7 cellular contexts compared by ENCODE assay signal in the genomic region with DNA sequence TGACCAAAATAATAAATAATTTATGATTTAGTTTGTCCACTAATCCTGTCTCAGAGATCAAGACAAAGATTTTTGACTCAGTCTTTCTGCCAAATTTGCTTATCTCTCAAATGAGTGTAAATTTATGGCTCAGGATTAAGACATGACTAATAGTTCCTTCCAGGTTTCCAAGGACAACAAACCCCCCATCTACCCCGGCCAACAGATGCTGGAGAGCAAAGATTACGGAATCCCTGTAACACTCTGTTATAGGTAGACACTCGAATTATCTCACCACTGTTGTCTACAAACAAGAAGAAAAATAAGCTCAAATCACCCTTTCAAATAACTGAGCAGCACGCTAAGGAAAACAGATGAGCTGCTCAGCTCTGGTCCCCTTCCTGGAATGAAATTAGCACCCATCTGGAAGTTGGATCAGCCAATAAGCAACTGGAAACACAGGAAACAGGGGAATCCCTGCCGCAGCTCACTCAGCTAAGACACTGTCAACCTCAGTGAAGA. TPM values are rescaled to one million over a fixed set of nuclear protein-coding genes. Genes with fewer than 3 reads are reported as not detected.
DNase-seq lines count a peak whose midpoint lies in the region; ATAC-seq and TF ChIP-seq lines count a peak whose summit lies in the region.

No MANE protein-coding gene starts in this region.

- CTCF ChIA-PET in mammary epithelial cell (lab: Charles Lee; ENCODE audit: low non-redundant PET): no interaction called here

- dilution Hi-C loops in mammary epithelial cell (cut with HindIII; ENCODE audit: low sequenced_read_pairs): no loop called here

- no peaks in the 10 kb centered on the region for H3K9me3 ChIP-seq in HUES64 (ENCODE audit: insufficient read depth, low read depth, low read length)
- no peaks in the 10 kb centered on the region for H3K9me3 ChIP-seq in mammary epithelial cell (replicated peaks; ENCODE audit: insufficient read depth, low read length)
- H3K9me3 ChIP-seq in left lung: no peaks in the 10 kb centered on the region

- no peaks in the 10 kb centered on the region for H3K27me3 Mint-ChIP-seq in type B pancreatic cell

- H3K4me1 Mint-ChIP-seq in type B pancreatic cell (ENCODE audit: unreplicated experiment): peaks cover 43% of the 10 kb centered on the region

- H3K36me3 ChIP-seq in HUES64 (ENCODE audit: insufficient read depth, low read length) (no peaks in the 10 kb centered on the region), mammary epithelial cell (ENCODE audit: insufficient read depth, low read length) (no peaks in the 10 kb centered on the region), left lung (no peaks in the 10 kb centered on the region)

- H3K79me2 ChIP-seq in mammary epithelial cell (ENCODE audit: insufficient read depth, low read length): peaks cover 72% of the 10 kb centered on the region

- H3K4me3 ChIP-seq in HUES64 (ENCODE audit: low read length): no peak overlapping the region
- no peak overlapping the region for H3K4me3 ChIP-seq in mammary epithelial cell (replicated peaks in 1 of 3; ENCODE audit: insufficient read depth in 1 of 3, low read depth in 2 of 3, low read length in 3 of 3)
- H3K4me3 ChIP-seq in left lung: no peak overlapping the region

- peak overlapping the region; percentile 53 for H3K4me2 ChIP-seq in mammary epithelial cell (ENCODE audit: insufficient read depth, low read depth, low read length)

- WGBS in HUES64: 74% methylated on average over 5 of the region's 5 CpGs
- 46% methylated on average over 5 of the region's 5 CpGs for WGBS in mammary epithelial cell (ENCODE audit: low coverage, missing lambda C conversion rate)

- intact Hi-C loops in mammary epithelial cell (cut with micrococcal nuclease) (no loop called here), left lung (cut with DNase I) (no loop called here)

- peak overlapping the region; percentile 9 for H2AFZ ChIP-seq in mammary epithelial cell (ENCODE audit: low read depth, low read length)

- ATAC-seq in left lung (peak; percentile 28), GM21360 (IDR thresholded peaks at IDR 0.05; ENCODE audit: unreplicated experiment) (no peak), GM21367 (IDR thresholded peaks at IDR 0.05; ENCODE audit: unreplicated experiment) (no peak), GM18870 (IDR thresholded peaks at IDR 0.05; ENCODE audit: unreplicated experiment) (no peak)

- H3K4me1 ChIP-seq in HUES64 (ENCODE audit: insufficient read depth, low read length): peaks cover 54% of the 10 kb centered on the region
- peaks cover 33% of the 10 kb centered on the region for H3K4me1 ChIP-seq in mammary epithelial cell (ENCODE audit: insufficient read depth, low read length)
- H3K4me1 ChIP-seq in left lung: peaks cover 13 to 57% of the 10 kb centered on the region in 2 donors

- DNase-seq in mammary epithelial cell: no peak
- DNase-seq in left lung: no peak
- DNase-seq in type B pancreatic cell (ENCODE audit: extremely low spot score, unreplicated experiment): no peak

- in situ Hi-C loops in mammary epithelial cell (cut with MboI; ENCODE audit: low sequenced_read_pairs in 2 of 2): no loop called here

- H4K20me1 ChIP-seq in mammary epithelial cell (ENCODE audit: insufficient read depth, low read length): no peaks in the 10 kb centered on the region

- peaks cover 5% of the 10 kb centered on the region for H3K9me3 Mint-ChIP-seq in type B pancreatic cell

- H3K27ac Mint-ChIP-seq in type B pancreatic cell: peak overlapping the region; percentile 14

- H3K27ac ChIP-seq in HUES64 (ENCODE audit: low read depth, low read length) (peak overlapping the region; percentile 52; the same call in 1 of the 2 replicates), mammary epithelial cell (ENCODE audit: insufficient read depth, low read depth, low read length) (peak overlapping the region; percentile 61), left lung (peak overlapping the region; percentile 63 to 82)

- H3K4me3 Mint-ChIP-seq in type B pancreatic cell: peak overlapping the region; percentile 7

- H3K36me3 Mint-ChIP-seq in type B pancreatic cell: peaks cover 19% of the 10 kb centered on the region

- BruUV-seq in mammary epithelial cell (replicated peaks; lab: Mats Ljungman, UMichigan): no TSS peak

- TF ChIP-seq CTCF in mammary epithelial cell (conservative IDR thresholded peaks at IDR 0.05 in 1 of 2, IDR thresholded peaks at IDR 0.05 in 1 of 2; ENCODE audit: extremely low read depth in 1 of 2, insufficient read depth in 1 of 2, low read depth in 1 of 2, low read length in 2 of 2) (no peak), left lung (IDR thresholded peaks at IDR 0.05) (no peak), type B pancreatic cell (conservative IDR thresholded peaks at IDR 0.05) (no peak)

- peak overlapping the region; percentile 5; the same call in 1 of the 2 replicates for H3K9ac ChIP-seq in HUES64 (ENCODE audit: low read depth, low read length)
- no peak overlapping the region for H3K9ac ChIP-seq in mammary epithelial cell (ENCODE audit: insufficient read depth, low read length)

- H3K27me3 ChIP-seq in HUES64 (ENCODE audit: insufficient read depth, low read length): no peaks in the 10 kb centered on the region
- H3K27me3 ChIP-seq in mammary epithelial cell (ENCODE audit: insufficient read depth, low read length): no peaks in the 10 kb centered on the region
- no peaks in the 10 kb centered on the region for H3K27me3 ChIP-seq in left lung

RNA-seq across cellular contexts. Expression of a gene that starts 56.8 kb away (rescaled TPM):
- polyA plus RNA-seq in HUES64 (2013, experiment 1 of 2): 12.4 TPM
- 13.9 TPM for polyA plus RNA-seq in HUES64 (2013, experiment 2 of 2)
- total RNA-seq in mammary epithelial cell: 100 to 1,000 TPM in 1 of 2 donors, 10 to 100 TPM in 1; 51.3 to 155 TPM
- polyA plus RNA-seq in mammary epithelial cell: 23.6 TPM
- 190 TPM for polyA minus RNA-seq in mammary epithelial cell
- total RNA-seq in left lung: 100 to 1,000 TPM in 1 of 2 donors, 10 to 100 TPM in 1; 73.7 to 103 TPM
- 171 and 195 TPM in 2 replicates for total RNA-seq in type B pancreatic cell (ENCODE audit: low replicate concordance)
